Comparison of ENCODE assay signal across 26 cellular contexts in genomic region chr4:4627906-4628305, GRCh38.
"Had no signal": no experiment of that assay in that cellular context is flagged by ENCODE, and none has a peak within 500 bp of the region (broad histone marks: within the 10 kb centered on the region; RNA-seq: fewer than 3 reads in every experiment).

No MANE protein-coding gene starts in this region.

- H3K36me3 Mint-ChIP-seq: natural killer cell had no signal

- ATAC-seq: left colon, left lung, lower lobe of right lung, natural killer cell, right lobe of liver, upper lobe of right lung had no signal

- H3K4me1 ChIP-seq: left lung, lower lobe of right lung, right atrium auricular region, right lobe of liver, tibial artery, upper lobe of right lung had no signal

- H3K36me3 ChIP-seq: left lung, lower lobe of right lung, ovary, right atrium auricular region, right lobe of liver, suprapubic skin, thoracic aorta, tibial artery, upper lobe of right lung had no signal

- H3K27ac Mint-ChIP-seq: mesothelial cell of epicardium; naive B cell; natural killer cell; nephron progenitor cell; progenitor cell of endocrine pancreas; stimulated activated naive CD8-positive, alpha-beta T cell treated with anti-CD3 and anti-CD28 coated beads, Interleukin-15, Interleukin-2, amounts not matched to agents 100 ng/mL and 50 ng/mL, for 24 hours had no signal

- H3K27me3 ChIP-seq: left lung, ovary, right atrium auricular region, right lobe of liver, suprapubic skin, tibial artery, upper lobe of right lung had no signal

- H3K4me3 Mint-ChIP-seq: mesothelial cell of epicardium; naive B cell; natural killer cell; nephron progenitor cell; stimulated activated naive CD8-positive, alpha-beta T cell treated with anti-CD3 and anti-CD28 coated beads, Interleukin-15, Interleukin-2, amounts not matched to agents 100 ng/mL and 50 ng/mL, for 24 hours had no signal

- H3K9me3 ChIP-seq: left lung, lower lobe of right lung, ovary, right lobe of liver, suprapubic skin, thoracic aorta, tibial artery, upper lobe of right lung had no signal

- H3K9me3 Mint-ChIP-seq: natural killer cell; stimulated activated naive CD8-positive, alpha-beta T cell treated with anti-CD3 and anti-CD28 coated beads, Interleukin-15, Interleukin-2, amounts not matched to agents 100 ng/mL and 50 ng/mL, for 24 hours had no signal

- H3K4me1 Mint-ChIP-seq: naive B cell, natural killer cell had no signal

- H3K4me3 ChIP-seq: left lung, lower lobe of right lung, ovary, right atrium auricular region, right lobe of liver, suprapubic skin, thoracic aorta, tibial artery, upper lobe of right lung had no signal

- H3K27ac ChIP-seq: left lung, lower lobe of right lung, ovary, right atrium auricular region, right lobe of liver, suprapubic skin, thoracic aorta, tibial artery, upper lobe of right lung had no signal

- DNase-seq: hippocampal formation; kidney; left colon; left lung; lower lobe of right lung; mammary epithelial cell; mesendoderm; naive B cell; natural killer cell; ovary; right lobe of liver; stimulated activated CD4-positive, alpha-beta T cell treated with anti-CD3 and anti-CD28 coated beads, Interleukin-12 subunit alpha, Interleukin-12 subunit beta, amount 100 ng/mL, for 4 hours; stimulated activated CD4-positive, alpha-beta T cell treated with anti-CD3 and anti-CD28 coated beads, Interleukin-15, amount 100 ng/mL, for 24 hours; stimulated activated CD4-positive, alpha-beta T cell treated with anti-CD3 and anti-CD28 coated beads, Interleukin-2, amount 100 ng/mL, for 24 hours; stimulated activated CD4-positive, alpha-beta T cell treated with anti-CD3 and anti-CD28 coated beads, Interleukin-4, amount 100 ng/mL, for 1 hour; stimulated activated naive CD4-positive, alpha-beta T cell; tibial artery; trophoblast cell; upper lobe of right lung had no signal

- H3K27me3 Mint-ChIP-seq: naive B cell; progenitor cell of endocrine pancreas; stimulated activated naive CD8-positive, alpha-beta T cell treated with anti-CD3 and anti-CD28 coated beads, Interleukin-15, Interleukin-2, amounts not matched to agents 100 ng/mL and 50 ng/mL, for 24 hours had no signal
